Comparison of ENCODE assay signal across 19 cellular contexts in genomic region chr17:80633994-80634566, GRCh38.
DNase-seq lines count a peak whose midpoint lies in the region; ATAC-seq and TF ChIP-seq lines count a peak whose summit lies in the region.
"Had no signal": no experiment of that assay in that cellular context is flagged by ENCODE, and none has a peak within 500 bp of the region (broad histone marks: within the 10 kb centered on the region; RNA-seq: fewer than 3 reads in every experiment).

No MANE protein-coding gene starts in this region.

- H3K4me1 ChIP-seq in H9 (ENCODE audit: insufficient read depth, low read length) = no peaks in the 10 kb centered on the region
- H3K4me1 ChIP-seq in mesenchymal stem cell (ENCODE audit: control insufficient read depth, insufficient read depth, low read depth, low read length) = peaks cover 18% of the 10 kb centered on the region
- H3K4me1 ChIP-seq: BLaER1 had no signal

- no peaks in the 10 kb centered on the region for H3K9me3 Mint-ChIP-seq in H9
- H3K9me3 Mint-ChIP-seq in activated T-helper 17 cell treated with anti-CD3 and anti-CD28 coated beads, Interleukin-2, amount 50 U/mL, for 72 hours = no peaks in the 10 kb centered on the region
- H3K9me3 Mint-ChIP-seq: CD4-positive, alpha-beta T cell; IgD-negative memory B cell had no signal

- H3K9me3 ChIP-seq in H9 (ENCODE audit: control insufficient read depth, low read depth, low read length) = no peaks in the 10 kb centered on the region
- no peaks in the 10 kb centered on the region for H3K9me3 ChIP-seq in mesenchymal stem cell (ENCODE audit: control insufficient read depth, low read length)
- H3K9me3 ChIP-seq: Caco-2 had no signal

- no peak for TF ChIP-seq CTCF in H9 (conservative IDR thresholded peaks at IDR 0.05)

- no peak overlapping the region for H3K18ac ChIP-seq in H9 (ENCODE audit: insufficient read length, low read depth, low read length)
- H3K18ac ChIP-seq in mesenchymal stem cell (ENCODE audit: low read depth in 1 of 2, low read length in 2 of 2) = no peak overlapping the region

- no peaks in the 10 kb centered on the region for H3K23me2 ChIP-seq in H9 (ENCODE audit: insufficient read length, low read depth, low read length, poor library complexity, severe bottlenecking)

- H3K27me3 Mint-ChIP-seq in H9 (ENCODE audit: low read depth) = no peaks in the 10 kb centered on the region; the same call in 1 of the 2 replicates
- H3K27me3 Mint-ChIP-seq in activated T-helper 17 cell treated with anti-CD3 and anti-CD28 coated beads, Interleukin-2, amount 50 U/mL, for 72 hours = no peaks in the 10 kb centered on the region
- H3K27me3 Mint-ChIP-seq: CD4-positive, alpha-beta T cell; IgD-negative memory B cell had no signal

- no peak overlapping the region for H2BK12ac ChIP-seq in H9 (ENCODE audit: insufficient read length, low read depth, low read length)
- H2BK12ac ChIP-seq in mesenchymal stem cell (ENCODE audit: low read length in 2 of 2) = no peak overlapping the region

- no peak overlapping the region for H4K5ac ChIP-seq in H9 (ENCODE audit: insufficient read length, low read depth, low read length)

- H2AK5ac ChIP-seq in H9 (ENCODE audit: insufficient read length, low read length) (no peak overlapping the region), mesenchymal stem cell (ENCODE audit: low read length, severe bottlenecking) (no peak overlapping the region)

- no peak overlapping the region for H3K4me3 ChIP-seq in mesenchymal stem cell (ENCODE audit: insufficient read depth in 1 of 2, low read depth in 1 of 2, low read length in 2 of 2)
- H3K4me3 ChIP-seq: BLaER1 had no signal

- WGBS in H9 (ENCODE audit: extremely low coverage, insufficient read length, low lambda C conversion rate) = no CpG with 5 or more reads among the region's 24 CpGs
- 92% methylated on average over 24 of the region's 24 CpGs for WGBS in mesenchymal stem cell

- H2BK15ac ChIP-seq in H9 (ENCODE audit: low read depth, low read length) (no peak overlapping the region), mesenchymal stem cell (ENCODE audit: low read depth, poor library complexity, severe bottlenecking) (no peak overlapping the region)

- H3K27me3 ChIP-seq in H9 (ENCODE audit: insufficient read depth, low read length) = no peaks in the 10 kb centered on the region
- H3K27me3 ChIP-seq in mesenchymal stem cell (ENCODE audit: control insufficient read depth in 1 of 2, insufficient read depth in 1 of 2, low read length in 2 of 2) = no peaks in the 10 kb centered on the region
- H3K27me3 ChIP-seq: BLaER1 had no signal

- DNase-seq in H9 = no peak
- no peak for DNase-seq in mesenchymal stem cell
- DNase-seq in glomerular visceral epithelial cell (ENCODE audit: extremely low spot score) = no peak
- no peak for DNase-seq in putamen (ENCODE audit: low spot score)
- DNase-seq in RPMI8226 = no peak
- DNase-seq: ACHN; Caco-2; CD4-positive, alpha-beta T cell; DMS 273 treated with DMSO at 0.1 percent for 48 hours; DMS79 treated with DMSO at 0.1 percent for 48 hours; Karpas-422; NCI-H1694 treated with DMSO at 0.1 percent for 48 hours; NCI-H2081 treated with DMSO at 0.1 percent for 48 hours; NCI-H524 treated with DMSO at 0.1 percent for 48 hours; Right ventricle myocardium superior had no signal

- H3K4me2 ChIP-seq in H9 (ENCODE audit: insufficient read depth, insufficient read length, low read length) (no peak overlapping the region), mesenchymal stem cell (ENCODE audit: low read length, poor library complexity, severe bottlenecking) (no peak overlapping the region)
- H3K4me2 ChIP-seq: BLaER1 had no signal

- no peak overlapping the region for H2BK5ac ChIP-seq in H9 (ENCODE audit: insufficient read length, low read length)
- no peak overlapping the region for H2BK5ac ChIP-seq in mesenchymal stem cell (ENCODE audit: low read depth, low read length, poor library complexity, severe bottlenecking)

- no peak overlapping the region for H3K4me3 Mint-ChIP-seq in H9
- H3K4me3 Mint-ChIP-seq in activated T-helper 17 cell treated with anti-CD3 and anti-CD28 coated beads, Interleukin-2, amount 50 U/mL, for 72 hours = no peak overlapping the region
- H3K4me3 Mint-ChIP-seq: CD4-positive, alpha-beta T cell; IgD-negative memory B cell had no signal

- H3K27ac ChIP-seq in H9 (ENCODE audit: insufficient read length, low read depth, low read length) = no peak overlapping the region
- no peak overlapping the region for H3K27ac ChIP-seq in mesenchymal stem cell (ENCODE audit: low read length, poor library complexity, severe bottlenecking)
- H3K27ac ChIP-seq: BLaER1 had no signal

- H3T11ph ChIP-seq in H9 (ENCODE audit: low read length) = no peak overlapping the region

- no peak for ATAC-seq in activated T-helper 17 cell treated with anti-CD3 and anti-CD28 coated beads, Interleukin-2, amount 50 U/mL, for 72 hours (replicated peaks)
- ATAC-seq in GM19395 (IDR thresholded peaks at IDR 0.05; ENCODE audit: unreplicated experiment) = no peak

- peak overlapping the region in 1 of 3 experiments; percentile 58; a peak in 1 of 7 replicates for H3K27ac Mint-ChIP-seq in H9
- peak overlapping the region; percentile 62 for H3K27ac Mint-ChIP-seq in activated T-helper 17 cell treated with anti-CD3 and anti-CD28 coated beads, Interleukin-2, amount 50 U/mL, for 72 hours
- H3K27ac Mint-ChIP-seq: CD4-positive, alpha-beta T cell; IgD-negative memory B cell had no signal

- peaks cover 0 to 23% of the 10 kb centered on the region in 2 experiments for H3K36me3 ChIP-seq in mesenchymal stem cell (ENCODE audit: control insufficient read depth in 1 of 2, insufficient read depth in 2 of 2, low read depth in 1 of 2, low read length in 2 of 2)

- H4K20me1 ChIP-seq in H9 (ENCODE audit: control insufficient read depth, insufficient read depth, insufficient read length) = no peaks in the 10 kb centered on the region

- H3K9ac ChIP-seq in H9 (ENCODE audit: extremely low read depth, insufficient read length, low read length) (no peak overlapping the region), mesenchymal stem cell (ENCODE audit: low read length) (no peak overlapping the region)
- H3K9ac ChIP-seq: BLaER1 had no signal

- no peak overlapping the region for H3K56ac ChIP-seq in H9 (ENCODE audit: insufficient read length, low read depth, low read length)

- H2BK120ac ChIP-seq in H9 (ENCODE audit: low read depth, low read length, poor library complexity, severe bottlenecking) (no peak overlapping the region), mesenchymal stem cell (ENCODE audit: low read depth, low read length) (no peak overlapping the region)

- H4K8ac ChIP-seq in H9 (replicated peaks; ENCODE audit: insufficient read length, low read depth, low read length) (peak overlapping the region; percentile 93), mesenchymal stem cell (ENCODE audit: low read length) (no peak overlapping the region)

- H3K36me3 Mint-ChIP-seq in H9 (ENCODE audit: insufficient read depth in 1 of 3, low read depth in 3 of 3) = no peaks in the 10 kb centered on the region
- no peaks in the 10 kb centered on the region for H3K36me3 Mint-ChIP-seq in activated T-helper 17 cell treated with anti-CD3 and anti-CD28 coated beads, Interleukin-2, amount 50 U/mL, for 72 hours (ENCODE audit: low read depth)

- H3K79me1 ChIP-seq in H9 (ENCODE audit: insufficient read depth, low read depth, low read length, poor library complexity, severe bottlenecking) (peaks cover 7% of the 10 kb centered on the region), mesenchymal stem cell (replicated peaks; ENCODE audit: low read length, poor library complexity, severe bottlenecking) (peaks cover 52% of the 10 kb centered on the region)

- H3K4me1 Mint-ChIP-seq in H9 = peaks cover 9 to 22% of the 10 kb centered on the region in 2 experiments
- H3K4me1 Mint-ChIP-seq in activated T-helper 17 cell treated with anti-CD3 and anti-CD28 coated beads, Interleukin-2, amount 50 U/mL, for 72 hours = peaks cover 25% of the 10 kb centered on the region

- no peak overlapping the region for H2BK20ac ChIP-seq in H9 (ENCODE audit: low read depth, low read length, poor library complexity, severe bottlenecking)

- H3K4ac ChIP-seq in H9 (ENCODE audit: low read depth, low read length) (no peak overlapping the region), mesenchymal stem cell (ENCODE audit: low read depth in 1 of 2, low read length in 2 of 2) (no peak overlapping the region)

- H4K91ac ChIP-seq in H9 (ENCODE audit: insufficient read length, low read depth, low read length) = no peak overlapping the region
- peak overlapping the region; percentile 79 for H4K91ac ChIP-seq in mesenchymal stem cell (ENCODE audit: low read length)

- H2AFZ ChIP-seq in H9 (ENCODE audit: low read length) (no peak overlapping the region), mesenchymal stem cell (ENCODE audit: low read depth, low read length) (no peak overlapping the region)

- H3K23ac ChIP-seq in H9 (ENCODE audit: insufficient read length, low read depth, low read length) (peak overlapping the region; percentile 91), mesenchymal stem cell (ENCODE audit: low read length in 2 of 2) (no peak overlapping the region)

- H3K14ac ChIP-seq in H9 (ENCODE audit: insufficient read depth, low read length) = no peak overlapping the region
- peak overlapping the region in 1 of 2 experiments; percentile 89 for H3K14ac ChIP-seq in mesenchymal stem cell (ENCODE audit: low read length in 2 of 2)

- H3K79me2 ChIP-seq in H9 (ENCODE audit: insufficient read depth, low read length) = peaks cover 5% of the 10 kb centered on the region; the same call in 1 of the 2 replicates
